ENCODE assay signal across 8 cellular contexts in the genomic region with DNA sequence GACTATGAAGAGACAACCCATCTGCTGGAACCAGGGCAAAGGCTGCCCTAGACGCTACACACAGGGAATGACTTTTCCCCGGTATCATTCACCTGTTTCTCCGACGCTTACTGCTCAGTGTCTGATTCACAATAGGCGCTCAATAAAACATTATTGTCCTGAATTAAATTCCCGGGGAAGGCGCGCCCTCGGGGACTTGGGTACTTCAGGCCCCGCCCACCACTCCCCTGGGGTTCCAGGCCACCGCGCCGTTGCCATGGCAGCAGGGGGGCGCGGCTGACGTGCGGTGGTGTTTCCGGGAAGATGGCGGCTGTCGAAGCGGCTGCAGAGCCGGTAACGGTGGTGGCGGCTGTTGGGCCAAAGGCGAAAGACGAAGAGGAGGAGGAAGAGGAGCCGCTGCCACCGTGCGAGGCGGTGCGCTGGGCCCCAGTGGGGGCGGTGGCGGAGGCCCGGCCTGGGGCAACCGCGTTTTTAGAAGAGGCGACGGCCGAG. TPM values are rescaled to one million over a fixed set of nuclear protein-coding genes. Genes with fewer than 3 reads are reported as not detected.
DNase-seq lines count a peak whose midpoint lies in the region; ATAC-seq, FAIRE-seq and TF ChIP-seq lines count a peak whose summit lies in the region.

Gene RUNDC1, plus strand, starts transcription at position 292 of the 492 bp plus-strand sequence. Its CDS starts 12 bp downstream, at position 304.

- H3K79me1 ChIP-seq in H9 (ENCODE audit: insufficient read depth, low read depth, low read length, poor library complexity, severe bottlenecking) = no peaks in the 10 kb centered on the region

- H3K9me3 ChIP-seq in DND-41 (ENCODE audit: insufficient read depth, low read length, severe bottlenecking) (peaks cover 10% of the 10 kb centered on the region), H9 (ENCODE audit: control insufficient read depth, low read depth, low read length) (no peaks in the 10 kb centered on the region), pancreas (no peaks in the 10 kb centered on the region), thymus (ENCODE audit: control insufficient read depth) (no peaks in the 10 kb centered on the region)

- peaks cover 0 to 20% (median 4%) of the 10 kb centered on the region in 3 experiments; a peak in 5 of 7 replicates for H3K36me3 Mint-ChIP-seq in H9 (ENCODE audit: insufficient read depth in 1 of 3, low read depth in 3 of 3)
- H3K36me3 Mint-ChIP-seq in activated naive CD4-positive, alpha-beta T cell treated with anti-CD3 and anti-CD28 coated beads, Interleukin-2, amount 50 U/mL, for 72 hours = peaks cover 9 to 26% of the 10 kb centered on the region in 2 donors

- peaks cover 36% of the 10 kb centered on the region for H3K79me2 ChIP-seq in DND-41 (ENCODE audit: insufficient read depth, low read length)
- H3K79me2 ChIP-seq in H9 (ENCODE audit: insufficient read depth, low read length) = peaks cover 4% of the 10 kb centered on the region; the same call in 1 of the 2 replicates

- peaks cover 17 to 23% of the 10 kb centered on the region in 2 experiments for H3K4me1 Mint-ChIP-seq in H9

- no peak within 1 kb of the TSS for H4K5ac ChIP-seq in H9 (ENCODE audit: insufficient read length, low read depth, low read length)

- H3K4me3 Mint-ChIP-seq in H9 = peak within 1 kb of the TSS; percentile 95 to 100

- H3T11ph ChIP-seq in H9 (ENCODE audit: low read length) = no peak within 1 kb of the TSS

- H3K9ac ChIP-seq in DND-41 (ENCODE audit: low read depth, low read length) (peak within 1 kb of the TSS; percentile 78), H9 (ENCODE audit: extremely low read depth, insufficient read length, low read length) (peak within 1 kb of the TSS; percentile 13)

- H3K56ac ChIP-seq in H9 (ENCODE audit: insufficient read length, low read depth, low read length) = no peak within 1 kb of the TSS

- no peak within 1 kb of the TSS for H2BK20ac ChIP-seq in H9 (ENCODE audit: low read depth, low read length, poor library complexity, severe bottlenecking)

- H2AFZ ChIP-seq in DND-41 (ENCODE audit: low read depth, low read length) (peak within 1 kb of the TSS; percentile 89), H9 (ENCODE audit: low read length) (peak within 1 kb of the TSS; percentile 6)

- peak within 1 kb of the TSS; percentile 34; the same call in 1 of the 2 replicates for H3K14ac ChIP-seq in H9 (ENCODE audit: insufficient read depth, low read length)

- no peaks in the 10 kb centered on the region; a peak in 2 of 5 replicates for H3K9me3 Mint-ChIP-seq in H9
- H3K9me3 Mint-ChIP-seq in activated naive CD4-positive, alpha-beta T cell treated with anti-CD3 and anti-CD28 coated beads, Interleukin-2, amount 50 U/mL, for 72 hours = no peaks in the 10 kb centered on the region

- H3K4me2 ChIP-seq in DND-41 (ENCODE audit: insufficient read depth, low read length) (peak within 1 kb of the TSS; percentile 99), H9 (ENCODE audit: insufficient read depth, insufficient read length, low read length) (peak within 1 kb of the TSS; percentile 85)

- no peak within 1 kb of the TSS for H2BK15ac ChIP-seq in H9 (ENCODE audit: low read depth, low read length)

- H4K8ac ChIP-seq in H9 (replicated peaks; ENCODE audit: insufficient read length, low read depth, low read length) = no peak within 1 kb of the TSS

- peaks cover 24% of the 10 kb centered on the region for H3K4me1 ChIP-seq in DND-41 (ENCODE audit: insufficient read depth, low read length)
- peaks cover 2% of the 10 kb centered on the region; the same call in 1 of the 2 replicates for H3K4me1 ChIP-seq in H9 (ENCODE audit: insufficient read depth, low read length)
- peaks cover 0 to 20% (median 16%) of the 10 kb centered on the region in 3 donors for H3K4me1 ChIP-seq in pancreas
- peaks cover 14% of the 10 kb centered on the region for H3K4me1 ChIP-seq in thymus (ENCODE audit: control insufficient read depth, insufficient read depth, low read length)

- no peak within 1 kb of the TSS for H3K23ac ChIP-seq in H9 (ENCODE audit: insufficient read length, low read depth, low read length)

- no peak for FAIRE-seq in pancreas (lab: Jason Lieb, UNC)

- no peak within 1 kb of the TSS for H2AK5ac ChIP-seq in H9 (ENCODE audit: insufficient read length, low read length)

- no peak within 1 kb of the TSS for H2BK5ac ChIP-seq in H9 (ENCODE audit: insufficient read length, low read length)

- no peak within 1 kb of the TSS for H2BK120ac ChIP-seq in H9 (ENCODE audit: low read depth, low read length, poor library complexity, severe bottlenecking)

- peaks cover 12% of the 10 kb centered on the region for H3K23me2 ChIP-seq in H9 (ENCODE audit: insufficient read length, low read depth, low read length, poor library complexity, severe bottlenecking)

- no CpG with 5 or more reads among the region's 39 CpGs for WGBS in H9 (ENCODE audit: extremely low coverage, insufficient read length, low lambda C conversion rate)
- WGBS in pancreas, 2 donors = 0% methylated on average over 34 to 39 of the region's 39 CpGs
- under 1% methylated on average over 39 of the region's 39 CpGs for WGBS in thymus

- no peak within 1 kb of the TSS for H2BK12ac ChIP-seq in H9 (ENCODE audit: insufficient read length, low read depth, low read length)

- H3K27ac ChIP-seq in DND-41 (ENCODE audit: low read length) = peak within 1 kb of the TSS; percentile 63
- no peak within 1 kb of the TSS for H3K27ac ChIP-seq in H9 (ENCODE audit: insufficient read length, low read depth, low read length)
- peak within 1 kb of the TSS; percentile 68 to 85 (median 76) for H3K27ac ChIP-seq in pancreas
- peak within 1 kb of the TSS; percentile 93 for H3K27ac ChIP-seq in thymus (ENCODE audit: low read depth)

- H3K18ac ChIP-seq in H9 (ENCODE audit: insufficient read length, low read depth, low read length) = peak within 1 kb of the TSS; percentile 60

- TF ChIP-seq CTCF in DND-41 (IDR thresholded peaks at IDR 0.05; ENCODE audit: borderline replicate concordance, extremely low read depth, low read length, poor library complexity, severe bottlenecking) (no peak), H9 (conservative IDR thresholded peaks at IDR 0.05) (no peak), pancreas (IDR thresholded peaks at IDR 0.05) (no peak)

- H3K27me3 ChIP-seq in DND-41 (ENCODE audit: insufficient read depth, low read length, poor library complexity) (no peaks in the 10 kb centered on the region), H9 (ENCODE audit: insufficient read depth, low read length) (no peaks in the 10 kb centered on the region), pancreas (no peaks in the 10 kb centered on the region), thymus (ENCODE audit: control insufficient read depth, insufficient read depth) (no peaks in the 10 kb centered on the region)

- intact Hi-C loops in head of caudate nucleus (cut with DNase I) (no loop called here), pancreas (cut with DNase I) (no loop called here)

- DNase-seq in DND-41 (peak; percentile 90), H9 (peak; percentile 95), NAMALWA (ENCODE audit: low spot score) (peak; percentile 92), head of caudate nucleus (peak; percentile 83 to 97 (median 93)), pancreas (peak; percentile 90 to 97 (median 94))
- DNase-seq in activated naive CD4-positive, alpha-beta T cell treated with anti-CD3 and anti-CD28 coated beads, Interleukin-2, amount 50 U/mL, for 72 hours (ENCODE audit: low spot score in 2 of 2) = peak; percentile 87 to 91

- peak within 1 kb of the TSS; percentile 67 to 99 (median 97) for H3K27ac Mint-ChIP-seq in H9
- peak within 1 kb of the TSS; percentile 85 to 98 for H3K27ac Mint-ChIP-seq in activated naive CD4-positive, alpha-beta T cell treated with anti-CD3 and anti-CD28 coated beads, Interleukin-2, amount 50 U/mL, for 72 hours

- H3K27me3 Mint-ChIP-seq in H9 (ENCODE audit: low read depth) = no peaks in the 10 kb centered on the region

- no peak within 1 kb of the TSS for H4K91ac ChIP-seq in H9 (ENCODE audit: insufficient read length, low read depth, low read length)

- H3K4me3 ChIP-seq in DND-41 (ENCODE audit: low read depth in 1 of 2, low read length in 2 of 2) = peak within 1 kb of the TSS; percentile 59 to 81
- peak within 1 kb of the TSS; percentile 68 to 90 (median 86) for H3K4me3 ChIP-seq in pancreas
- peak within 1 kb of the TSS; percentile 97 for H3K4me3 ChIP-seq in thymus (ENCODE audit: low read length)

- H3K36me3 ChIP-seq in DND-41 (ENCODE audit: insufficient read depth, low read length) (peaks cover 26% of the 10 kb centered on the region), pancreas (no peaks in the 10 kb centered on the region), thymus (ENCODE audit: control insufficient read depth, insufficient read depth) (peaks cover 4% of the 10 kb centered on the region)

- peak; percentile 87 for ATAC-seq in DND-41 (ENCODE audit: insufficient read depth, low read depth)
- ATAC-seq in SK-N-SH treated with all-trans-retinoic acid at 6 μM for 48 hours = peak; percentile 90
- peak; percentile 77 to 86 for ATAC-seq in activated naive CD4-positive, alpha-beta T cell treated with anti-CD3 and anti-CD28 coated beads, Interleukin-2, amount 50 U/mL, for 72 hours
- peak; percentile 94 to 96 (median 94) for ATAC-seq in pancreas

- no peak within 1 kb of the TSS for H3K4ac ChIP-seq in H9 (ENCODE audit: low read depth, low read length)

- H4K20me1 ChIP-seq in DND-41 (ENCODE audit: insufficient read depth, low read length) (peaks cover 6% of the 10 kb centered on the region), H9 (ENCODE audit: control insufficient read depth, insufficient read depth, insufficient read length) (peaks cover 2% of the 10 kb centered on the region)

TF ChIP-seq in SK-N-SH treated with all-trans-retinoic acid at 6 μM for 48 hours, 23 proteins besides CTCF, POLR2A, EP300 and RAD21 (continues in another document):
- TF ChIP-seq GLIS3 (CRISPR knock-in tag; IDR thresholded peaks at IDR 0.05) (no peak), TCF4 (CRISPR knock-in tag; IDR thresholded peaks at IDR 0.05; ENCODE audit: borderline replicate concordance) (no peak), ZFP30 (CRISPR knock-in tag; IDR thresholded peaks at IDR 0.05) (no peak), ARNTL (CRISPR knock-in tag; IDR thresholded peaks at IDR 0.05; ENCODE audit: borderline replicate concordance, low read depth) (no peak)
- TF ChIP-seq, protein P1, sequence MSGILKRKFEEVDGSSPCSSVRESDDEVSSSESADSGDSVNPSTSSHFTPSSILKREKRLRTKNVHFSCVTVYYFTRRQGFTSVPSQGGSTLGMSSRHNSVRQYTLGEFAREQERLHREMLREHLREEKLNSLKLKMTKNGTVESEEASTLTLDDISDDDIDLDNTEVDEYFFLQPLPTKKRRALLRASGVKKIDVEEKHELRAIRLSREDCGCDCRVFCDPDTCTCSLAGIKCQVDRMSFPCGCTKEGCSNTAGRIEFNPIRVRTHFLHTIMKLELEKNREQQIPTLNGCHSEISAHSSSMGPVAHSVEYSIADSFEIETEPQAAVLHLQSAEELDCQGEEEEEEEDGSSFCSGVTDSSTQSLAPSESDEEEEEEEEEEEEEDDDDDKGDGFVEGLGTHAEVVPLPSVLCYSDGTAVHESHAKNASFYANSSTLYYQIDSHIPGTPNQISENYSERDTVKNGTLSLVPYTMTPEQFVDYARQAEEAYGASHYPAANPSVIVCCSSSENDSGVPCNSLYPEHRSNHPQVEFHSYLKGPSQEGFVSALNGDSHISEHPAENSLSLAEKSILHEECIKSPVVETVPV (CRISPR knock-in tag; IDR thresholded peaks at IDR 0.05) = no peak

RNA-seq across cellular contexts. Expression of gene RUNDC1, which starts in this region (rescaled TPM):
- total RNA-seq in H9 (2021) (18.3 and 18.8 TPM in 2 replicates), pancreas (10 to 100 TPM in 1 of 6 donors, 1 to 10 TPM in 5; 6.3 to 12.1 (median 7.9) TPM)
- total RNA-seq in activated naive CD4-positive, alpha-beta T cell treated with anti-CD3 and anti-CD28 coated beads, Interleukin-2, amount 50 U/mL, for 72 hours = 10 to 100 TPM; 10.7 to 15.2 TPM
- polyA plus RNA-seq in pancreas (1 to 10 TPM; 9.1 to 9.6 TPM), thymus (8.8 TPM)
